Comparison of ENCODE assay signal across 9 cellular contexts in genomic region chr21:34201441-34201838, GRCh38.
A peak's percentile ranks its signal among the peaks of the same experiment; 100 is the strongest.
DNase-seq lines count a peak whose midpoint lies in the region; ATAC-seq, FAIRE-seq and TF ChIP-seq lines count a peak whose summit lies in the region.
"Had no signal": no experiment of that assay in that cellular context is flagged by ENCODE, and none has a peak within 500 bp of the region (broad histone marks: within the 10 kb centered on the region; RNA-seq: fewer than 3 reads in every experiment).

No MANE protein-coding gene starts in this region.

- no TSS peak for BruUV-seq in Panc1 (replicated peaks; lab: Mats Ljungman, UMichigan)

- no peak overlapping the region for H3K27ac ChIP-seq in CD4-positive, alpha-beta memory T cell (ENCODE audit: low read depth, low read length)
- peak overlapping the region; percentile 91 for H3K27ac ChIP-seq in Panc1 (ENCODE audit: low read length)
- H3K27ac ChIP-seq in esophagus (ENCODE audit: low read depth in 2 of 2, low read length in 1 of 2) = peak overlapping the region in 1 of 2 donors; percentile 3
- H3K27ac ChIP-seq in pancreas = peak overlapping the region in 2 of 4 donors; percentile 23 to 50

- intact Hi-C loops in CD4-positive, alpha-beta memory T cell (cut with micrococcal nuclease) = no loop called here
- intact Hi-C loops in Panc1 (cut with micrococcal nuclease; ENCODE audit: unreplicated experiment) = no loop called here
- intact Hi-C loops in pancreas (cut with DNase I) = no loop called here

- no peak for DNase-seq in CD4-positive, alpha-beta memory T cell
- DNase-seq in Panc1 (ENCODE audit: low read depth, low spot score) (no peak), pancreas (no peak), HTR-8/SVneo (ENCODE audit: insufficient read length, low spot score) (no peak), NCI-H526 treated with DMSO at 0.1 percent for 48 hours (lab: John Stamatoyannopoulos, UW) (no peak), iPS-NIHi11 (ENCODE audit: low spot score) (no peak)

- H3K27me3 ChIP-seq in CD4-positive, alpha-beta memory T cell (ENCODE audit: insufficient read depth, low read length) = no peaks in the 10 kb centered on the region
- H3K27me3 ChIP-seq in Panc1 (ENCODE audit: control insufficient read depth, insufficient read depth, low read length) (no peaks in the 10 kb centered on the region), esophagus (ENCODE audit: control insufficient read depth in 1 of 2, insufficient read depth in 2 of 2, low read length in 2 of 2) (no peaks in the 10 kb centered on the region), pancreas (no peaks in the 10 kb centered on the region)

- H3K4me3 Mint-ChIP-seq in CD4-positive, alpha-beta memory T cell = peak overlapping the region; percentile 74 to 87 (median 80)

- no peak for FAIRE-seq in pancreas (lab: Jason Lieb, UNC)
- FAIRE-seq in HTR-8/SVneo (lab: Jason Lieb, UNC) = no peak
- FAIRE-seq: frontal cortex had no signal

- H3K36me3 ChIP-seq in CD4-positive, alpha-beta memory T cell (ENCODE audit: insufficient read depth, low read length) = no peaks in the 10 kb centered on the region
- H3K36me3 ChIP-seq in Panc1 (ENCODE audit: control insufficient read depth, insufficient read depth, low read length) (no peaks in the 10 kb centered on the region), esophagus (ENCODE audit: control insufficient read depth in 2 of 2, insufficient read depth in 2 of 2, low read length in 1 of 2) (no peaks in the 10 kb centered on the region), pancreas (no peaks in the 10 kb centered on the region)

- H3K36me3 Mint-ChIP-seq in CD4-positive, alpha-beta memory T cell = no peaks in the 10 kb centered on the region

- CTCF ChIA-PET in CD4-positive, alpha-beta memory T cell (lab: Charles Lee; ENCODE audit: partially characterized antibody) = interaction anchor here (0.6 to 8.3 kb wide), 9 partner anchors 11 to 282 kb away, joined by 3 to 81 read pairs (median 5); no protein-coding TSS in a partner anchor
- CTCF ChIA-PET in Panc1 (lab: Charles Lee) = interaction anchor here (0.6 to 1.1 kb wide), 2 partner anchors 34 to 79 kb away, joined by 4 to 5 read pairs; no protein-coding TSS in a partner anchor

- H3K9me3 ChIP-seq in CD4-positive, alpha-beta memory T cell (ENCODE audit: control insufficient read depth in 1 of 2, low read length in 2 of 2) = no peaks in the 10 kb centered on the region
- H3K9me3 ChIP-seq in Panc1 (ENCODE audit: control insufficient read depth, insufficient read depth, low read depth, low read length) (no peaks in the 10 kb centered on the region), esophagus (ENCODE audit: control insufficient read depth in 2 of 2, insufficient read depth in 1 of 2, low read depth in 1 of 2, low read length in 1 of 2) (no peaks in the 10 kb centered on the region), pancreas (no peaks in the 10 kb centered on the region)

- in situ Hi-C loops in Panc1 (cut with HindIII; ENCODE audit: low pct_unique_long_range_greater_than_20kb, low sequenced_read_pairs) = no loop called here

- WGBS in esophagus, 2 donors = 25 to 30% methylated on average over 7 of the region's 7 CpGs
- WGBS in pancreas, 2 donors = 15 to 20% methylated on average over 7 of the region's 7 CpGs

- POLR2A ChIA-PET in CD4-positive, alpha-beta memory T cell (lab: Charles Lee; ENCODE audit: partially characterized antibody) = interaction anchor here (0.6 to 2.2 kb wide), 6 partner anchors 66 to 278 kb away, joined by 3 to 17 read pairs (median 5); no protein-coding TSS in a partner anchor
- POLR2A ChIA-PET in Panc1 (lab: Charles Lee) = no interaction called here

- H3K27ac Mint-ChIP-seq in CD4-positive, alpha-beta memory T cell = peak overlapping the region in 4 of 7 donors; percentile 29 to 82 (median 41)

- no peak for TF ChIP-seq CTCF in Panc1 (IDR thresholded peaks at IDR 0.05)
- no peak for TF ChIP-seq CTCF in pancreas (IDR thresholded peaks at IDR 0.05)

- peaks cover 33 to 54% (median 38%) of the 10 kb centered on the region in 4 donors for H3K4me1 Mint-ChIP-seq in CD4-positive, alpha-beta memory T cell

- H3K4me1 ChIP-seq in CD4-positive, alpha-beta memory T cell (ENCODE audit: insufficient read depth, low read length) = peaks cover 34% of the 10 kb centered on the region
- peaks cover 48% of the 10 kb centered on the region for H3K4me1 ChIP-seq in Panc1 (ENCODE audit: control insufficient read depth, insufficient read depth, low read length)
- H3K4me1 ChIP-seq in esophagus (ENCODE audit: control insufficient read depth in 2 of 2, insufficient read depth in 2 of 2, low read length in 1 of 2) = peaks cover 0 to 3% of the 10 kb centered on the region in 2 donors
- H3K4me1 ChIP-seq in pancreas = peaks cover 0 to 4% (median 0%) of the 10 kb centered on the region in 3 donors

- no peaks in the 10 kb centered on the region for H3K27me3 Mint-ChIP-seq in CD4-positive, alpha-beta memory T cell

- ATAC-seq in Panc1 (peak; percentile 33), pancreas (no peak), GM19023 (IDR thresholded peaks at IDR 0.05; ENCODE audit: unreplicated experiment) (no peak)

- H3K4me3 ChIP-seq in CD4-positive, alpha-beta memory T cell (ENCODE audit: low read length in 2 of 2) = peak overlapping the region; percentile 14 to 49
- H3K4me3 ChIP-seq in Panc1 (ENCODE audit: low read depth in 2 of 2, low read length in 2 of 2) (peak overlapping the region; percentile 34 to 61), esophagus (ENCODE audit: low read depth in 1 of 2, low read length in 2 of 2) (peak overlapping the region; percentile 26 to 46), pancreas (peak overlapping the region in 3 of 4 donors; percentile 11 to 49 (median 42))

- H3K9me3 Mint-ChIP-seq in CD4-positive, alpha-beta memory T cell = no peaks in the 10 kb centered on the region
